ENCODE assay signal across 13 cellular contexts in genomic region chr7:30751696-30752273, GRCh38. TPM values are rescaled to one million over a fixed set of nuclear protein-coding genes. Genes with fewer than 3 reads are reported as not detected.
DNase-seq lines count a peak whose midpoint lies in the region; ATAC-seq and TF ChIP-seq lines count a peak whose summit lies in the region.
"Had no signal": no experiment of that assay in that cellular context is flagged by ENCODE, and none has a peak within 500 bp of the region (broad histone marks: within the 10 kb centered on the region; RNA-seq: fewer than 3 reads in every experiment).

TSS of gene INMT (plus strand) at chr7:30752135. CDS start at chr7:30752151, 16 bp downstream.

- H3K4me3 ChIP-seq in adrenal gland = peak within 1 kb of the TSS in 2 of 4 donors; percentile 28 to 43
- peak within 1 kb of the TSS in 1 of 3 donors; percentile 9 for H3K4me3 ChIP-seq in thyroid gland (replicated peaks in 1 of 3)

- TF ChIP-seq CTCF in adrenal gland (IDR thresholded peaks at IDR 0.05) (no peak), glutamatergic neuron (IDR thresholded peaks at IDR 0.05; ENCODE audit: partially characterized antibody, unreplicated experiment) (no peak), thyroid gland (IDR thresholded peaks at IDR 0.05) (no peak), GM13977 (IDR thresholded peaks at IDR 0.05; ENCODE audit: extremely low read depth, insufficient read depth, missing control alignments) (no peak), foreskin keratinocyte (conservative IDR thresholded peaks at IDR 0.05) (no peak)

- no peaks in the 10 kb centered on the region for H3K27me3 ChIP-seq in adrenal gland
- H3K27me3 ChIP-seq in thyroid gland = no peaks in the 10 kb centered on the region
- peaks cover 4% of the 10 kb centered on the region for H3K27me3 ChIP-seq in foreskin keratinocyte

- no peaks in the 10 kb centered on the region for H3K4me1 ChIP-seq in adrenal gland (replicated peaks in 1 of 2)
- H3K4me1 ChIP-seq in thyroid gland = peaks cover 0 to 16% of the 10 kb centered on the region in 2 donors
- no peaks in the 10 kb centered on the region for H3K4me1 ChIP-seq in foreskin keratinocyte

- H3K36me3 Mint-ChIP-seq in glutamatergic neuron (ENCODE audit: unreplicated experiment) = peaks cover 21% of the 10 kb centered on the region
- H3K36me3 Mint-ChIP-seq: naive B cell had no signal

- TF ChIP-seq POLR2A in adrenal gland (IDR thresholded peaks at IDR 0.05) (peak; percentile 33 to 36), thyroid gland (IDR thresholded peaks at IDR 0.05) (no peak)

- DNase-seq in adrenal gland = peak in 5 of 7 donors; percentile 39 to 73 (median 48)
- DNase-seq in glutamatergic neuron = no peak
- peak; percentile 76 for DNase-seq in myocyte (ENCODE audit: low read depth)
- no peak for DNase-seq in thyroid gland
- no peak for DNase-seq in GM13977 (ENCODE audit: low spot score)
- DNase-seq in NCI-H1092 treated with DMSO at 0.1 percent for 48 hours (lab: John Stamatoyannopoulos, UW) = no peak
- DNase-seq in foreskin keratinocyte = no peak
- DNase-seq: activated effector memory CD4-positive, alpha-beta T cell treated with anti-CD3 and anti-CD28 coated beads, Interleukin-2, amount 50 U/mL, for 16 hours; CD4-positive, alpha-beta T cell; naive B cell; stimulated activated CD4-positive, alpha-beta T cell treated with anti-CD3 and anti-CD28 coated beads, Interleukin-2, amount 100 ng/mL, for 48 hours had no signal

- H3K9me3 ChIP-seq in adrenal gland (replicated peaks in 1 of 3) (no peaks in the 10 kb centered on the region), thyroid gland (no peaks in the 10 kb centered on the region)

- H3K9me3 Mint-ChIP-seq in glutamatergic neuron (ENCODE audit: unreplicated experiment) = peaks cover 8% of the 10 kb centered on the region
- H3K9me3 Mint-ChIP-seq: CD4-positive, alpha-beta T cell had no signal

- no peak for ATAC-seq in HG03159 (IDR thresholded peaks at IDR 0.05; ENCODE audit: unreplicated experiment)
- no peak for ATAC-seq in foreskin keratinocyte
- ATAC-seq: HCT116 had no signal

- H3K36me3 ChIP-seq in adrenal gland (replicated peaks in 1 of 2) (no peaks in the 10 kb centered on the region), thyroid gland (no peaks in the 10 kb centered on the region)

- H3K4me1 Mint-ChIP-seq in glutamatergic neuron (ENCODE audit: low read depth, unreplicated experiment) = peaks cover 9% of the 10 kb centered on the region
- H3K4me1 Mint-ChIP-seq: naive B cell had no signal

- H3K27ac ChIP-seq in adrenal gland = peak within 1 kb of the TSS in 4 of 5 donors; percentile 47 to 86 (median 59)
- H3K27ac ChIP-seq in thyroid gland = peak within 1 kb of the TSS; percentile 44 to 67 (median 58)
- H3K27ac ChIP-seq in foreskin keratinocyte = no peak within 1 kb of the TSS

- WGBS in adrenal gland, 4 donors = 20 to 90% (median 65%) methylated on average over 1 to 6 of the region's 6 CpGs
- WGBS in thyroid gland, 2 donors = 44 to 60% methylated on average over 1 to 5 of the region's 6 CpGs

- in situ Hi-C loops in GM13977 (cut with MboI; ENCODE audit: low pct_unique_long_range_greater_than_20kb, low sequenced_read_pairs, unreplicated experiment) = no loop called here

- no peaks in the 10 kb centered on the region for H3K27me3 Mint-ChIP-seq in glutamatergic neuron (ENCODE audit: unreplicated experiment)
- H3K27me3 Mint-ChIP-seq: CD4-positive, alpha-beta T cell had no signal

- intact Hi-C loops in adrenal gland (cut with DNase I) = no loop called here
- intact Hi-C loops in thyroid gland (cut with DNase I) = no loop called here

- no peak within 1 kb of the TSS for H3K4me3 Mint-ChIP-seq in glutamatergic neuron (ENCODE audit: unreplicated experiment)
- H3K4me3 Mint-ChIP-seq: CD4-positive, alpha-beta T cell; naive B cell had no signal

- H3K27ac Mint-ChIP-seq in glutamatergic neuron (ENCODE audit: unreplicated experiment) = peak within 1 kb of the TSS; percentile 84
- H3K27ac Mint-ChIP-seq: CD4-positive, alpha-beta T cell had no signal

RNA-seq across cellular contexts. Expression of gene INMT, which starts in this region (rescaled TPM):
- 100 to 1,000 TPM; 113 to 392 (median 168) TPM for total RNA-seq in adrenal gland
- 100 to 1,000 TPM in 1 of 3 donors, 10 to 100 TPM in 2; 37.2 to 174 (median 68.6) TPM for polyA plus RNA-seq in adrenal gland
- total RNA-seq in glutamatergic neuron (ENCODE audit: unreplicated experiment) = 1.7 TPM
- 3.7 and 5.4 TPM in 2 replicates for total RNA-seq in myocyte
- polyA plus RNA-seq in myocyte (2012) = 0.64 TPM
- total RNA-seq in thyroid gland = 10 to 100 TPM; 19.9 to 47.3 (median 30.1) TPM
- not detected in 2 replicates for total RNA-seq in foreskin keratinocyte
- polyA plus RNA-seq in foreskin keratinocyte = not detected in 2 replicates

Comparison
In these comparisons a context has a peak if more than half of its experiments do, and no peak if none do; other contexts are left out.
1. RNA of gene INMT (polyA plus RNA-seq): 37.2 to 174 TPM in adrenal gland; not detected in foreskin keratinocyte; every median in the first group is over 10 times any median in the second.
2. DNase-seq: peak in adrenal gland (5 of 7) and myocyte (single experiment); none in glutamatergic neuron (single experiment), thyroid gland (0 of 2), GM13977 (single experiment), NCI-H1092 treated with DMSO at 0.1 percent for 48 hours (single experiment) and foreskin keratinocyte (0 of 2).
3. POLR2A ChIP-seq: peak in adrenal gland (2 of 2); none in thyroid gland (0 of 2).